18 cellular contexts compared by ENCODE assay signal in genomic region chr20:47126374-47126705, GRCh38.
DNase-seq lines count a peak whose midpoint lies in the region; ATAC-seq, FAIRE-seq and TF ChIP-seq lines count a peak whose summit lies in the region.
"Had no signal": no experiment of that assay in that cellular context is flagged by ENCODE, and none has a peak within 500 bp of the region (broad histone marks: within the 10 kb centered on the region; RNA-seq: fewer than 3 reads in every experiment).

No MANE protein-coding gene starts in this region.

- TF ChIP-seq POLR2A in esophagus muscularis mucosa (IDR thresholded peaks at IDR 0.05; ENCODE audit: low read depth) = no peak
- TF ChIP-seq POLR2A in prostate gland (IDR thresholded peaks at IDR 0.05) = no peak

- TF ChIP-seq CTCF in Calu3 (IDR thresholded peaks at IDR 0.05; ENCODE audit: unreplicated experiment) (no peak), esophagus muscularis mucosa (IDR thresholded peaks at IDR 0.05) (no peak), prostate gland (IDR thresholded peaks at IDR 0.05) (no peak)

- H3K27ac Mint-ChIP-seq in Calu3 (ENCODE audit: unreplicated experiment) = no peak overlapping the region
- H3K27ac Mint-ChIP-seq: activated CD4-positive, alpha-beta T cell treated with anti-CD3 and anti-CD28 coated beads, Interleukin-2, amount 10 ng/mL, durations not matched to agents 24 days and 14 days had no signal

- H3K4me1 ChIP-seq in esophagus muscularis mucosa = peaks cover 20 to 33% (median 33%) of the 10 kb centered on the region in 4 donors
- peaks cover 8% of the 10 kb centered on the region for H3K4me1 ChIP-seq in prostate gland (replicated peaks)
- H3K4me1 ChIP-seq: adrenal gland had no signal

- H3K27ac ChIP-seq in esophagus muscularis mucosa (replicated peaks in 1 of 4) = peak overlapping the region in 3 of 4 donors; percentile 24 to 75 (median 68)
- peak overlapping the region; percentile 70 to 72 for H3K27ac ChIP-seq in prostate gland
- H3K27ac ChIP-seq: adrenal gland, C4-2B, ovary had no signal

- H3K9me3 ChIP-seq in esophagus muscularis mucosa = no peaks in the 10 kb centered on the region
- no peaks in the 10 kb centered on the region for H3K9me3 ChIP-seq in prostate gland
- H3K9me3 ChIP-seq: adrenal gland, ovary, upper lobe of left lung had no signal

- H3K4me1 Mint-ChIP-seq in Calu3 (ENCODE audit: low read depth, unreplicated experiment) = peaks cover 44% of the 10 kb centered on the region
- H3K4me1 Mint-ChIP-seq: activated CD4-positive, alpha-beta T cell treated with anti-CD3 and anti-CD28 coated beads, Interleukin-2, amount 10 ng/mL, durations not matched to agents 24 days and 14 days had no signal

- H3K4me3 Mint-ChIP-seq in Calu3 (ENCODE audit: low read depth, unreplicated experiment) = peak overlapping the region; percentile 22
- H3K4me3 Mint-ChIP-seq: activated CD4-positive, alpha-beta T cell treated with anti-CD3 and anti-CD28 coated beads, Interleukin-2, amount 10 ng/mL, durations not matched to agents 24 days and 14 days had no signal

- H3K36me3 Mint-ChIP-seq in Calu3 (ENCODE audit: insufficient read depth, unreplicated experiment) = peaks cover 13% of the 10 kb centered on the region

- H3K36me3 ChIP-seq in esophagus muscularis mucosa (no peaks in the 10 kb centered on the region), prostate gland (no peaks in the 10 kb centered on the region)
- H3K36me3 ChIP-seq: adrenal gland, ovary, upper lobe of left lung had no signal

- no peak for FAIRE-seq in HTR-8/SVneo (lab: Jason Lieb, UNC)

- H3K4me3 ChIP-seq in esophagus muscularis mucosa (no peak overlapping the region), prostate gland (no peak overlapping the region)
- H3K4me3 ChIP-seq: adrenal gland, ovary, upper lobe of left lung had no signal

- no peaks in the 10 kb centered on the region for H3K9me3 Mint-ChIP-seq in Calu3 (ENCODE audit: low read depth, unreplicated experiment)
- H3K9me3 Mint-ChIP-seq: activated CD4-positive, alpha-beta T cell treated with anti-CD3 and anti-CD28 coated beads, Interleukin-2, amount 10 ng/mL, durations not matched to agents 24 days and 14 days had no signal

- no peak for TF ChIP-seq EP300 in esophagus muscularis mucosa (IDR thresholded peaks at IDR 0.05)

- 90% methylated on average over 5 of the region's 5 CpGs for WGBS in esophagus muscularis mucosa
- 63% methylated on average over 5 of the region's 5 CpGs for WGBS in prostate gland

- intact Hi-C loops in Calu3 (cut with micrococcal nuclease; ENCODE audit: unreplicated experiment) (no loop called here), esophagus muscularis mucosa (cut with DNase I) (no loop called here), prostate gland (cut with DNase I) (loop anchor here (10.0 kb wide), 1 partner anchor 232 kb away; the partner anchor contains the start of gene EYA2)

- H3K27me3 ChIP-seq in esophagus muscularis mucosa (no peaks in the 10 kb centered on the region), prostate gland (replicated peaks; ENCODE audit: insufficient read depth) (no peaks in the 10 kb centered on the region)
- H3K27me3 ChIP-seq: adrenal gland, ovary, upper lobe of left lung had no signal

- no TSS peak for BruUV-seq in Calu3 (replicated peaks; lab: Mats Ljungman, UMichigan)

- DNase-seq in Calu3 (no peak), RPMI7951 (ENCODE audit: low read depth) (peak; percentile 70), esophagus muscularis mucosa (ENCODE audit: extremely low spot score) (no peak), prostate gland (ENCODE audit: low spot score) (no peak), HTR-8/SVneo (ENCODE audit: insufficient read length, low spot score) (no peak), NOMO-1 treated with DMSO at 0.1 percent for 48 hours (lab: John Stamatoyannopoulos, UW; ENCODE audit: unreplicated experiment) (no peak), dedifferentiated amniotic fluid mesenchymal stem cell (ENCODE audit: extremely low spot score) (no peak)
- DNase-seq: activated CD4-positive, alpha-beta T cell treated with anti-CD3 and anti-CD28 coated beads, Interleukin-2, amount 10 ng/mL, durations not matched to agents 24 days and 14 days; activated T-cell treated with anti-CD3 and anti-CD28 coated beads, Interleukin-2, amount 50 U/mL, for 48 hours; adrenal gland; dermis blood vessel endothelial cell; NCI-H345; ovary; stimulated activated CD8-positive, alpha-beta memory T cell treated with anti-CD3 and anti-CD28 coated beads, Interleukin-4, amount 100 ng/mL, for 48 hours; upper lobe of left lung had no signal

- H3K27me3 Mint-ChIP-seq in Calu3 (ENCODE audit: unreplicated experiment) = no peaks in the 10 kb centered on the region

- ATAC-seq in GM21737 (IDR thresholded peaks at IDR 0.05; ENCODE audit: unreplicated experiment) = no peak
- ATAC-seq: Panc1 had no signal

- CTCF ChIA-PET in Calu3 (lab: Charles Lee) = interaction anchor here (2.0 to 2.4 kb wide), 2 partner anchors 9 to 16 kb away, joined by 10 to 15 read pairs; no protein-coding TSS in a partner anchor
